ENCODE assay signal across 8 cellular contexts in genomic region chr5:37379100-37379628, GRCh38. TPM values are rescaled to one million over a fixed set of nuclear protein-coding genes. Genes with fewer than 3 reads are reported as not detected.
A peak's percentile ranks its signal among the peaks of the same experiment; 100 is the strongest.
DNase-seq lines count a peak whose midpoint lies in the region; ATAC-seq lines count a peak whose summit lies in the region.
"Not testable (repeated sequence)": the region's sequence is repeated elsewhere in the genome, so short reads cannot be mapped to it uniquely, and the experiment has no call there.

Gene WDR70, plus strand, starts transcription at chr5:37379318. Its CDS starts 50 bp downstream, at chr5:37379368.

- not testable (repeated sequence) for H3K14ac ChIP-seq in mesenchymal stem cell (ENCODE audit: low read length in 2 of 2)

- DNase-seq in COLO668 (lab: John Stamatoyannopoulos, UW; ENCODE audit: unreplicated experiment) (peak; percentile 90), HS-27A (ENCODE audit: low read depth) (peak; percentile 69), mesenchymal stem cell (peak; percentile 90)
- DNase-seq in NK-92 treated with Interleukin-12 subunit alpha and Interleukin-12 subunit beta, amount 100 ng/mL, for 24 hours (lab: John Stamatoyannopoulos, UW): peak; percentile 71
- DNase-seq in activated CD8-positive, alpha-beta memory T cell treated with anti-CD3 and anti-CD28 coated beads for 24 hours: peak; percentile 88
- DNase-seq in effector memory CD8-positive, alpha-beta T cell: peak; percentile 65 to 75 (median 65)
- peak; percentile 69 for DNase-seq in stimulated activated CD8-positive, alpha-beta memory T cell treated with anti-CD3 and anti-CD28 coated beads, Interleukin-12 subunit alpha, Interleukin-12 subunit beta, amount 100 ng/mL, for 4 hours (ENCODE audit: low read depth)

- not testable (repeated sequence) for H3K4me1 ChIP-seq in mesenchymal stem cell (ENCODE audit: control insufficient read depth, insufficient read depth, low read depth, low read length)

- H3K27ac Mint-ChIP-seq in effector memory CD8-positive, alpha-beta T cell: peak within 1 kb of the TSS; percentile 79 to 81

- not testable (repeated sequence) for H4K91ac ChIP-seq in mesenchymal stem cell (ENCODE audit: low read length)

- peaks cover 16 to 29% of the 10 kb centered on the region in 2 experiments for H3K36me3 ChIP-seq in mesenchymal stem cell (ENCODE audit: control insufficient read depth in 1 of 2, insufficient read depth in 2 of 2, low read depth in 1 of 2, low read length in 2 of 2)

- peak within 1 kb of the TSS; percentile 49 for H4K8ac ChIP-seq in mesenchymal stem cell (ENCODE audit: low read length)

- H3K4ac ChIP-seq in mesenchymal stem cell (ENCODE audit: low read depth in 1 of 2, low read length in 2 of 2): not testable (repeated sequence)

- H3K4me3 Mint-ChIP-seq in effector memory CD8-positive, alpha-beta T cell: peak within 1 kb of the TSS; percentile 91 to 95

- peak within 1 kb of the TSS; percentile 63 for H2AFZ ChIP-seq in mesenchymal stem cell (ENCODE audit: low read depth, low read length)

- not testable (repeated sequence) for H3K27ac ChIP-seq in mesenchymal stem cell (ENCODE audit: low read length, poor library complexity, severe bottlenecking)

- peak within 1 kb of the TSS; percentile 92 for H3K9ac ChIP-seq in mesenchymal stem cell (ENCODE audit: low read length)

- H3K18ac ChIP-seq in mesenchymal stem cell (ENCODE audit: low read depth in 1 of 2, low read length in 2 of 2): peak within 1 kb of the TSS in 1 of 2 experiments; percentile 40

- not testable (repeated sequence) for H2BK12ac ChIP-seq in mesenchymal stem cell (ENCODE audit: low read length in 2 of 2)

- H3K9me3 Mint-ChIP-seq in effector memory CD8-positive, alpha-beta T cell: not testable (repeated sequence)

- peak; percentile 99 for ATAC-seq in GM19467 (IDR thresholded peaks at IDR 0.05; ENCODE audit: unreplicated experiment)
- peak; percentile 98 for ATAC-seq in effector memory CD8-positive, alpha-beta T cell (replicated peaks)

- H3K27me3 ChIP-seq in mesenchymal stem cell (ENCODE audit: control insufficient read depth in 1 of 2, insufficient read depth in 1 of 2, low read length in 2 of 2): not testable (repeated sequence)

- H3K23ac ChIP-seq in mesenchymal stem cell (ENCODE audit: low read length in 2 of 2): not testable (repeated sequence)

- not testable (repeated sequence) for H3K4me1 Mint-ChIP-seq in effector memory CD8-positive, alpha-beta T cell (ENCODE audit: low read depth in 2 of 2)

- under 1% methylated on average over 36 of the region's 39 CpGs for WGBS in mesenchymal stem cell

- H3K36me3 Mint-ChIP-seq in effector memory CD8-positive, alpha-beta T cell (ENCODE audit: insufficient read depth): peaks cover 32% of the 10 kb centered on the region

- not testable (repeated sequence) for H3K27me3 Mint-ChIP-seq in effector memory CD8-positive, alpha-beta T cell

- H3K4me3 ChIP-seq in mesenchymal stem cell (ENCODE audit: insufficient read depth in 1 of 2, low read depth in 1 of 2, low read length in 2 of 2): peak within 1 kb of the TSS; percentile 75 to 88

- not testable (repeated sequence) for H2BK120ac ChIP-seq in mesenchymal stem cell (ENCODE audit: low read depth, low read length)

- peak within 1 kb of the TSS; percentile 51 for H3K4me2 ChIP-seq in mesenchymal stem cell (ENCODE audit: low read length, poor library complexity, severe bottlenecking)

- not testable (repeated sequence) for H2BK15ac ChIP-seq in mesenchymal stem cell (ENCODE audit: low read depth, poor library complexity, severe bottlenecking)

- not testable (repeated sequence) for H2AK5ac ChIP-seq in mesenchymal stem cell (ENCODE audit: low read length, severe bottlenecking)

- H2BK5ac ChIP-seq in mesenchymal stem cell (ENCODE audit: low read depth, low read length, poor library complexity, severe bottlenecking): not testable (repeated sequence)

- H3K79me1 ChIP-seq in mesenchymal stem cell (replicated peaks; ENCODE audit: low read length, poor library complexity, severe bottlenecking): not testable (repeated sequence)

- not testable (repeated sequence) for H3K9me3 ChIP-seq in mesenchymal stem cell (ENCODE audit: control insufficient read depth, low read length)

RNA-seq across cellular contexts. Expression of gene WDR70, which starts in this region (rescaled TPM):
- 24.4 TPM for polyA plus RNA-seq in mesenchymal stem cell (2013, experiment 1 of 2)
- 24.6 TPM for polyA plus RNA-seq in mesenchymal stem cell (2013, experiment 2 of 2)
